In the genomic region with DNA sequence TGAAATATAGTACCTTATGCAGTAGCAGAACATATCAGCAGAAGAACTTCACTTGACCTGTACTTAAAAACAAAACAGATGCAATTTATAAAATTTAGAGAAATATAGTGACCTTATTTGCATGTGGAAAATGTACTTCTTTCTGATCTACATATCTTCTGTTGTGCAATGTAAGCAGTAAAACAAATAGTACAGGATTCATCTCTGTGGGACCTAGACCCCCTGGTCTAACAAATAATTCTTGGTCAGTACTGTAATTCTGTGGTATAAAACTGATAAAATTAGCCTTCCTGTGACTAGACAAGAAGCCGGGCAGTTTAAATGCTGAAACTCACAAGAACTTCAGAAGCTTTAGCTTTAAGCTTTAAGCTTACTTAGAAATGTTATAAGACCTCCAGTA, we compare ENCODE assay signal across 1 cellular context.
TF ChIP-seq lines count a peak whose summit lies in the region.

No MANE protein-coding gene starts in this region.

TF ChIP-seq in A549, 52 proteins besides CTCF, POLR2A, EP300 and RAD21 (continued from another document):
- TF ChIP-seq, protein P1, sequence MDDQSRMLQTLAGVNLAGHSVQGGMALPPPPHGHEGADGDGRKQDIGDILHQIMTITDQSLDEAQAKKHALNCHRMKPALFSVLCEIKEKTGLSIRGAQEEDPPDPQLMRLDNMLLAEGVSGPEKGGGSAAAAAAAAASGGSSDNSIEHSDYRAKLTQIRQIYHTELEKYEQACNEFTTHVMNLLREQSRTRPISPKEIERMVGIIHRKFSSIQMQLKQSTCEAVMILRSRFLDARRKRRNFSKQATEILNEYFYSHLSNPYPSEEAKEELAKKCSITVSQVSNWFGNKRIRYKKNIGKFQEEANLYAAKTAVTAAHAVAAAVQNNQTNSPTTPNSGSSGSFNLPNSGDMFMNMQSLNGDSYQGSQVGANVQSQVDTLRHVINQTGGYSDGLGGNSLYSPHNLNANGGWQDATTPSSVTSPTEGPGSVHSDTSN (IDR thresholded peaks at IDR 0.05): no peak
- TF ChIP-seq HOXB5 (CRISPR knock-in tag; IDR thresholded peaks at IDR 0.05) (no peak), EHMT2 (IDR thresholded peaks at IDR 0.05; ENCODE audit: low read depth) (no peak), RNF2 (IDR thresholded peaks at IDR 0.05; ENCODE audit: borderline replicate concordance, low read depth) (no peak), HDAC2 (IDR thresholded peaks at IDR 0.05) (no peak), ZNF302 (CRISPR knock-in tag; IDR thresholded peaks at IDR 0.05) (no peak)
- TF ChIP-seq, protein P2, sequence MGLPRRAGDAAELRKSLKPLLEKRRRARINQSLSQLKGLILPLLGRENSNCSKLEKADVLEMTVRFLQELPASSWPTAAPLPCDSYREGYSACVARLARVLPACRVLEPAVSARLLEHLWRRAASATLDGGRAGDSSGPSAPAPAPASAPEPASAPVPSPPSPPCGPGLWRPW (IDR thresholded peaks at IDR 0.05): no peak
